In the genomic region with DNA sequence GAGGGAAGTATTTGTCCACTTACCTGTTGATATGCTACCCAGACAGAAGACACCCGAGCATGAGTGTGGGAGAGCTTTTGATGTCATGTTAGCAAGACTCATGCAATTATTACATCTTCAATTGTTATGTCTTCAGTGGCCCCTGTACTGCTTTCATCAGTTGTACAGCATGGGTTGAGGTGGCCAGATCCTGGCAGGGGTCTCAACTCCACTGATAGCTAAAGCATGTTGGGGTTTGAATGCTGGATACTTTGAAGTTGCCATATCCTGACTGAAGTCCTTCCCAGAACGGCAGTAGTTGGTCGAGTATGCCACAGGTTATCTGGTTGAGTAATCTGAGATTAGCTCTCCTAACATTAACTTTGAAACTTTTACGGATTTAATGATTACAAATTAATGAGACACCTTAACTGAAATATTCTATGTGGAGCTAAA, we compare ENCODE assay signal across 1 cellular context.
TF ChIP-seq lines count a peak whose summit lies in the region.

No MANE protein-coding gene starts in this region.

TF ChIP-seq in HEK293T, 16 proteins besides CTCF, POLR2A, EP300 and RAD21:
- no peak for TF ChIP-seq ELF4 (IDR thresholded peaks at IDR 0.05)
- no peak for TF ChIP-seq SP1 (IDR thresholded peaks at IDR 0.05)
- TF ChIP-seq ARNT (IDR thresholded peaks at IDR 0.05): no peak
- TF ChIP-seq CTBP1 (IDR thresholded peaks at IDR 0.05; ENCODE audit: borderline replicate concordance): no peak
- TF ChIP-seq PKNOX1 (IDR thresholded peaks at IDR 0.05): no peak
